ENCODE assay signal across 13 cellular contexts in the genomic region with DNA sequence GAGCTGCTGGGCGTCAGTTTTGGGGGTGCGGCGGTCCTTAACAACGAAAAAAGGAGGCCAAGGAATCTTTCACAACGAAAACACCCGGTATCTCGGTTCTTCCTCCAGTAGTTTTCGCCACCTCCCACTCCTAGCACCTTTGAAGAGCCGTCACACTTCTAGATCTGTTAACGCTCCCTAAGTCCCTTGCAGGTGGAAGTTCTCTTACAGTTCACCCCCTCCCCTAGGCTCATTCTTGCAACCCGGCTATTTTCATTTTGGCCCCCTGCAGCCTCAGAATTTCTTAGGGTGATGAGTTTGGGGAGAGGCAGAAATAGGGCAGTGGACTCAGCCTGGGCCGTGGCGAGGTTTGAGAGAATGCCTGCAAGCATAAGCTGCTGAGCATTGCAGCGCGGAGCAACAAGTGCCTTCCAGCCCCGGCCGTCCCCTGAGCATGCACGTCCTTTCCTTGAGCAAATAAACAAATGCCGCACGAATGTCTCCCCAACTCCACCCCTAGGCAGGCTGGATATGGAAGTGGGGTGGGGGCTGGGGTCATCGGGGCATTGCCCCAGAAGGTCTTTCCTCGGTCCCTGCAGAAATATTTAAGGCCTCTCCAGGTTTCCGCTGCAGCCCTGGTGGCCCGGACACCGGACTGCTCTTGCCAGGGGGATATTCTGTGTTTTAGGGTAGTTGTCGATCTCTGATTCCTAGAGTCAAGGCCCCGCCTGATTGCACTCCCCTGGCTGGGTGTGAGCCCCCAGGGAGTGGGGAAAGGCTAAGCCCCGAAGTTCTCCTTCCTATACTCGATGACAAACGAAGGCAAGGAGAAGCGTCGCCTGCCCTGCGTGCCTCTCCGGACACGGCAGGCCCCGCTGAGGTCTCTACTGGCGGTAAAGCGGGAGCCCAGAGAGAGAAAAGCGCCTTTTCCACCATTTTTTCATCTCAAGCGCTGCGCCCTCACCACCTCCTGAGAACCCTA. TPM values are rescaled to one million over a fixed set of nuclear protein-coding genes. Genes with fewer than 3 reads are reported as not detected.
A peak's percentile ranks its signal among the peaks of the same experiment; 100 is the strongest.
DNase-seq lines count a peak whose midpoint lies in the region; ATAC-seq and TF ChIP-seq lines count a peak whose summit lies in the region.
"Had no signal": no experiment of that assay in that cellular context is flagged by ENCODE, and none has a peak within 500 bp of the region (broad histone marks: within the 10 kb centered on the region; RNA-seq: fewer than 3 reads in every experiment).

No MANE protein-coding gene starts in this region.

- H3K4me1 ChIP-seq in sigmoid colon: peaks cover 0 to 68% (median 56%) of the 10 kb centered on the region in 4 donors

- intact Hi-C loops in sigmoid colon (cut with DNase I): no loop called here

- H3K9me3 ChIP-seq in sigmoid colon: no peaks in the 10 kb centered on the region

- H3K36me3 Mint-ChIP-seq in activated T-cell treated with anti-CD3 and anti-CD28 coated beads, Interleukin-2, amount 50 U/mL, for 24 hours (ENCODE audit: low read depth): no peaks in the 10 kb centered on the region
- H3K36me3 Mint-ChIP-seq in T-cell: no peaks in the 10 kb centered on the region
- peaks cover 4% of the 10 kb centered on the region for H3K36me3 Mint-ChIP-seq in glutamatergic neuron (ENCODE audit: unreplicated experiment)

- H3K9me3 Mint-ChIP-seq in activated T-cell treated with anti-CD3 and anti-CD28 coated beads, Interleukin-2, amount 50 U/mL, for 24 hours: no peaks in the 10 kb centered on the region
- H3K9me3 Mint-ChIP-seq in T-cell (no peaks in the 10 kb centered on the region), glutamatergic neuron (ENCODE audit: unreplicated experiment) (peaks cover 10% of the 10 kb centered on the region)
- H3K9me3 Mint-ChIP-seq in stimulated activated naive CD8-positive, alpha-beta T cell treated with anti-CD3 and anti-CD28 coated beads, Interleukin-15, amount 100 ng/mL, for 72 hours: no peaks in the 10 kb centered on the region

- ATAC-seq in T-cell (replicated peaks in 1 of 4) (no peak), GM21576 (IDR thresholded peaks at IDR 0.05; ENCODE audit: unreplicated experiment) (no peak)
- peak; percentile 35 for ATAC-seq in stimulated activated naive CD8-positive, alpha-beta T cell treated with anti-CD3 and anti-CD28 coated beads, Interleukin-15, amount 100 ng/mL, for 72 hours
- ATAC-seq: left ventricle myocardium superior had no signal

- H3K27me3 ChIP-seq in sigmoid colon: peaks cover 42 to 100% (median 99%) of the 10 kb centered on the region in 3 donors

- no peak for DNase-seq in activated T-cell treated with anti-CD3 and anti-CD28 coated beads, Interleukin-2, amount 50 U/mL, for 24 hours
- DNase-seq in activated T-cell treated with anti-CD3 and anti-CD28 coated beads for 4 hours (no peak), T-cell (no peak), glutamatergic neuron (peak; percentile 56), sigmoid colon (no peak)
- peak in 1 of 2 donors; percentile 17 for DNase-seq in stimulated activated naive CD8-positive, alpha-beta T cell treated with anti-CD3 and anti-CD28 coated beads, Interleukin-15, amount 100 ng/mL, for 72 hours
- DNase-seq in NK-92 treated with Interleukin-12 subunit alpha and Interleukin-12 subunit beta, amount 100 ng/mL, for 24 hours (lab: John Stamatoyannopoulos, UW): no peak
- DNase-seq: left ventricle myocardium superior, NCI-H1694 had no signal

- TF ChIP-seq POLR2A in sigmoid colon (IDR thresholded peaks at IDR 0.05): no peak

- CTCF ChIA-PET in T-cell (lab: Charles Lee): no interaction called here

- H3K27me3 Mint-ChIP-seq in activated T-cell treated with anti-CD3 and anti-CD28 coated beads, Interleukin-2, amount 50 U/mL, for 24 hours: peaks cover 95% of the 10 kb centered on the region
- H3K27me3 Mint-ChIP-seq in T-cell (peaks cover 68 to 84% of the 10 kb centered on the region in 2 donors), glutamatergic neuron (ENCODE audit: unreplicated experiment) (peaks cover 44% of the 10 kb centered on the region)
- H3K27me3 Mint-ChIP-seq in stimulated activated naive CD8-positive, alpha-beta T cell treated with anti-CD3 and anti-CD28 coated beads, Interleukin-15, amount 100 ng/mL, for 72 hours: peaks cover 100% of the 10 kb centered on the region

- H3K36me3 ChIP-seq in sigmoid colon: no peaks in the 10 kb centered on the region

- no peak overlapping the region for H3K27ac ChIP-seq in sigmoid colon
- H3K27ac ChIP-seq: C4-2B, epithelial cell of prostate, skin epidermis had no signal

- peaks cover 44% of the 10 kb centered on the region for H3K4me1 Mint-ChIP-seq in activated T-cell treated with anti-CD3 and anti-CD28 coated beads, Interleukin-2, amount 50 U/mL, for 24 hours (ENCODE audit: low read depth)
- H3K4me1 Mint-ChIP-seq in T-cell (peaks cover 23 to 44% (median 40%) of the 10 kb centered on the region in 3 donors), glutamatergic neuron (ENCODE audit: low read depth, unreplicated experiment) (peaks cover 9% of the 10 kb centered on the region)
- H3K4me1 Mint-ChIP-seq in stimulated activated naive CD8-positive, alpha-beta T cell treated with anti-CD3 and anti-CD28 coated beads, Interleukin-15, amount 100 ng/mL, for 72 hours: peaks cover 71% of the 10 kb centered on the region

- peak overlapping the region in 1 of 4 donors; percentile 41 for H3K4me3 ChIP-seq in sigmoid colon

- POLR2A ChIA-PET in T-cell (lab: Charles Lee): no interaction called here

- TF ChIP-seq CTCF in glutamatergic neuron (IDR thresholded peaks at IDR 0.05; ENCODE audit: partially characterized antibody, unreplicated experiment) (no peak), sigmoid colon (IDR thresholded peaks at IDR 0.05) (no peak)

- H3K4me3 Mint-ChIP-seq in activated T-cell treated with anti-CD3 and anti-CD28 coated beads, Interleukin-2, amount 50 U/mL, for 24 hours: peak overlapping the region; percentile 60
- H3K4me3 Mint-ChIP-seq in T-cell: peak overlapping the region; percentile 41 to 76 (median 53)
- H3K4me3 Mint-ChIP-seq in glutamatergic neuron (ENCODE audit: unreplicated experiment): peak overlapping the region; percentile 32
- peak overlapping the region; percentile 63 to 83 for H3K4me3 Mint-ChIP-seq in stimulated activated naive CD8-positive, alpha-beta T cell treated with anti-CD3 and anti-CD28 coated beads, Interleukin-15, amount 100 ng/mL, for 72 hours

- whole genome bisulfite sequencing in sigmoid colon, 2 donors: 4% methylated on average over 41 of the region's 41 CpGs

- no peak for TF ChIP-seq EP300 in sigmoid colon (IDR thresholded peaks at IDR 0.05)

- no peak overlapping the region for H3K27ac Mint-ChIP-seq in activated T-cell treated with anti-CD3 and anti-CD28 coated beads, Interleukin-2, amount 50 U/mL, for 24 hours
- H3K27ac Mint-ChIP-seq in T-cell (no peak overlapping the region), glutamatergic neuron (ENCODE audit: unreplicated experiment) (no peak overlapping the region)
- H3K27ac Mint-ChIP-seq in stimulated activated naive CD8-positive, alpha-beta T cell treated with anti-CD3 and anti-CD28 coated beads, Interleukin-15, amount 100 ng/mL, for 72 hours: no peak overlapping the region

RNA-seq across cellular contexts. Expression of gene RFX4, which starts 1.6 kb away (rescaled TPM):
- total RNA-seq in T-cell: not detected
- total RNA-seq in glutamatergic neuron (ENCODE audit: unreplicated experiment): not detected
- total RNA-seq in sigmoid colon: not detected
- under 1 TPM in 1 of 3 donors, not detected in 2; 0.01 TPM for polyA plus RNA-seq in sigmoid colon
- total RNA-seq: left ventricle myocardium superior had no signal
